In genomic region chr7:150321788-150322113, GRCh38 we compare ENCODE assay signal across 10 cellular contexts. TPM values are rescaled to one million over a fixed set of nuclear protein-coding genes. Genes with fewer than 3 reads are reported as not detected.
DNase-seq lines count a peak whose midpoint lies in the region; ATAC-seq and TF ChIP-seq lines count a peak whose summit lies in the region.
"Had no signal": no experiment of that assay in that cellular context is flagged by ENCODE, and none has a peak within 500 bp of the region (broad histone marks: within the 10 kb centered on the region; RNA-seq: fewer than 3 reads in every experiment).

No MANE protein-coding gene starts in this region.

- BruUV-seq in PC-3 (replicated peaks; lab: Mats Ljungman, UMichigan), result no TSS peak

- H3K79me2 ChIP-seq in PC-3 (ENCODE audit: low read length), result peaks cover 7% of the 10 kb centered on the region

- no peaks in the 10 kb centered on the region for H4K20me1 ChIP-seq in PC-3 (ENCODE audit: low read length)

- no peak overlapping the region for H3K4me3 ChIP-seq in PC-3 (ENCODE audit: low read length)
- peak overlapping the region; percentile 82 for H3K4me3 ChIP-seq in effector memory CD4-positive, alpha-beta T cell (ENCODE audit: insufficient read depth, low read depth, low read length, poor library complexity, severe bottlenecking)
- H3K4me3 ChIP-seq in skin epidermis, result no peak overlapping the region

- no peaks in the 10 kb centered on the region for H3K27me3 ChIP-seq in PC-3 (ENCODE audit: low read length)
- no peaks in the 10 kb centered on the region for H3K27me3 ChIP-seq in effector memory CD4-positive, alpha-beta T cell (replicated peaks; ENCODE audit: control insufficient read depth, insufficient read depth, low read length, poor library complexity, severe bottlenecking)
- H3K27me3 ChIP-seq: Peyer's patch had no signal

- H3K4me1 Mint-ChIP-seq in activated CD4-positive, alpha-beta T cell treated with anti-CD3 and anti-CD28 coated beads for 36 hours, result peaks cover 48% of the 10 kb centered on the region

- CTCF ChIA-PET in activated CD4-positive, alpha-beta T cell treated with anti-CD3 and anti-CD28 coated beads for 36 hours (lab: Charles Lee), result interaction anchor here (0.5 to 1.4 kb wide), 2 partner anchors 97 to 956 kb away, joined by 3 to 4 read pairs; no protein-coding TSS in a partner anchor
- CTCF ChIA-PET in PC-3 (lab: Charles Lee), result no interaction called here

- intact Hi-C loops in activated CD4-positive, alpha-beta T cell treated with anti-CD3 and anti-CD28 coated beads for 36 hours (cut with DNase I, micrococcal nuclease), result loop anchor here (1.0 to 5.0 kb wide), 14 partner anchors 34 to 1311 kb away; partner anchors contain the start of genes ATP6V0E2 (in 1 of the 2), GIMAP5 (in 1 of the 2), NUB1 (in 1 of the 2) and REPIN1 (in 1 of the 2)
- intact Hi-C loops in PC-3 (cut with micrococcal nuclease), result loop anchor here (5.0 kb wide), 1 partner anchor 56 kb away; the partner anchor contains the start of gene ZNF775

- H3K9me2 ChIP-seq in PC-3 (replicated peaks; ENCODE audit: low read length), result no peaks in the 10 kb centered on the region

- H3K27me3 Mint-ChIP-seq in activated CD4-positive, alpha-beta T cell treated with anti-CD3 and anti-CD28 coated beads for 36 hours, result no peaks in the 10 kb centered on the region

- H3K9ac ChIP-seq in PC-3 (ENCODE audit: low read length), result no peak overlapping the region

- H3K9me3 ChIP-seq in PC-3 (ENCODE audit: low read length), result no peaks in the 10 kb centered on the region
- no peaks in the 10 kb centered on the region for H3K9me3 ChIP-seq in effector memory CD4-positive, alpha-beta T cell (ENCODE audit: control insufficient read depth, low read length)
- H3K9me3 ChIP-seq: Peyer's patch had no signal

- peak overlapping the region; percentile 90 for H3K4me2 ChIP-seq in PC-3 (ENCODE audit: low read length)

- peaks cover 17% of the 10 kb centered on the region for H3K4me1 ChIP-seq in PC-3 (ENCODE audit: insufficient read depth, low read length)
- peaks cover 16% of the 10 kb centered on the region for H3K4me1 ChIP-seq in effector memory CD4-positive, alpha-beta T cell (ENCODE audit: control insufficient read depth, insufficient read depth, low read length, poor library complexity, severe bottlenecking)

- H3K4me3 Mint-ChIP-seq in activated CD4-positive, alpha-beta T cell treated with anti-CD3 and anti-CD28 coated beads for 36 hours, result peak overlapping the region; percentile 91

- H3K9me3 Mint-ChIP-seq in activated CD4-positive, alpha-beta T cell treated with anti-CD3 and anti-CD28 coated beads for 36 hours (ENCODE audit: low read depth), result no peaks in the 10 kb centered on the region

- H3F3A ChIP-seq in PC-3 (ENCODE audit: low read length, unreplicated experiment), result no peaks in the 10 kb centered on the region

- peak overlapping the region; percentile 97 for H3K27ac Mint-ChIP-seq in activated CD4-positive, alpha-beta T cell treated with anti-CD3 and anti-CD28 coated beads for 36 hours

- peaks cover 36% of the 10 kb centered on the region for H3K36me3 Mint-ChIP-seq in activated CD4-positive, alpha-beta T cell treated with anti-CD3 and anti-CD28 coated beads for 36 hours (ENCODE audit: low read depth)

- no peak for DNase-seq in activated CD4-positive, alpha-beta T cell treated with anti-CD3 and anti-CD28 coated beads for 36 hours
- DNase-seq in activated CD4-positive, alpha-beta T cell treated with anti-CD3 and anti-CD28 coated beads for 48 hours, result no peak
- DNase-seq in PC-3 (no peak), AG08395 (ENCODE audit: low spot score) (no peak), NCI-H128 (lab: John Stamatoyannopoulos, UW; ENCODE audit: unreplicated experiment) (no peak)
- no peak for DNase-seq in effector memory CD4-positive, alpha-beta T cell
- DNase-seq: Peyer's patch had no signal

- H3K27ac ChIP-seq in PC-3 (ENCODE audit: low read length), result no peak overlapping the region
- no peak overlapping the region for H3K27ac ChIP-seq in effector memory CD4-positive, alpha-beta T cell (ENCODE audit: insufficient read depth, low read length, poor library complexity, severe bottlenecking)
- H3K27ac ChIP-seq in skin epidermis, result peak overlapping the region in 13 of 21 experiments; percentile 4 to 99 (median 44)

- ATAC-seq in activated CD4-positive, alpha-beta T cell treated with anti-CD3 and anti-CD28 coated beads for 36 hours, result no peak
- no peak for ATAC-seq in PC-3
- no peak for ATAC-seq in HG02970 (IDR thresholded peaks at IDR 0.05; ENCODE audit: low FRiP score, unreplicated experiment)

- no peak for TF ChIP-seq CTCF in PC-3 (conservative IDR thresholded peaks at IDR 0.05; ENCODE audit: low read depth, low read length)

- H3K36me3 ChIP-seq in PC-3 (ENCODE audit: low read depth, low read length), result no peaks in the 10 kb centered on the region
- peaks cover 5% of the 10 kb centered on the region for H3K36me3 ChIP-seq in effector memory CD4-positive, alpha-beta T cell (ENCODE audit: control insufficient read depth, insufficient read depth, low read length)
- H3K36me3 ChIP-seq: Peyer's patch had no signal

- POLR2A ChIA-PET in activated CD4-positive, alpha-beta T cell treated with anti-CD3 and anti-CD28 coated beads for 36 hours (lab: Charles Lee), result no interaction called here
- POLR2A ChIA-PET in PC-3 (lab: Charles Lee; ENCODE audit: unreplicated experiment), result no interaction called here

- no peak overlapping the region for H2AFZ ChIP-seq in PC-3 (ENCODE audit: low read length)

RNA-seq across cellular contexts. Expression of gene LRRC61, which starts 1.4 kb away (rescaled TPM):
- total RNA-seq in activated CD4-positive, alpha-beta T cell treated with anti-CD3 and anti-CD28 coated beads for 36 hours, result 10 to 100 TPM; 13.0 to 17.4 TPM
- total RNA-seq in PC-3 (2014; rRNA removed), result 15.1 and 16.4 TPM in 2 replicates

RNA-seq across cellular contexts. Expression of gene ACTR3C, which starts 1.6 kb away (rescaled TPM):
- 1 to 10 TPM; 3.2 to 4.7 TPM for total RNA-seq in activated CD4-positive, alpha-beta T cell treated with anti-CD3 and anti-CD28 coated beads for 36 hours
- 7.8 and 10.8 TPM in 2 replicates for total RNA-seq in PC-3 (2014; rRNA removed)

RNA-seq across cellular contexts. Expression of gene RARRES2, which starts 19.7 kb away (rescaled TPM):
- not detected for total RNA-seq in activated CD4-positive, alpha-beta T cell treated with anti-CD3 and anti-CD28 coated beads for 36 hours
- total RNA-seq in PC-3 (2014; rRNA removed), result 1.6 TPM in 1 of 2 replicates, not detected in the other
- total RNA-seq: mononuclear cell had no signal

RNA-seq across cellular contexts. Expression of gene REPIN1, which starts 46.9 kb away (rescaled TPM):
- 10 to 100 TPM; 48.2 to 55.6 TPM for total RNA-seq in activated CD4-positive, alpha-beta T cell treated with anti-CD3 and anti-CD28 coated beads for 36 hours
- total RNA-seq in PC-3 (2014; rRNA removed), result 124 and 153 TPM in 2 replicates

RNA-seq across cellular contexts. Expression of gene ZNF775, which starts 57.4 kb away (rescaled TPM):
- 1 to 10 TPM; 3.9 to 5.1 TPM for total RNA-seq in activated CD4-positive, alpha-beta T cell treated with anti-CD3 and anti-CD28 coated beads for 36 hours
- 3.7 and 4.7 TPM in 2 replicates for total RNA-seq in PC-3 (2014; rRNA removed)

Comparison
In these comparisons a context has a peak if more than half of its experiments do, and no peak if none do; other contexts are left out.
1. H3K27ac ChIP-seq: peak in skin epidermis (13 of 21); none in PC-3 (single experiment) and effector memory CD4-positive, alpha-beta T cell (single experiment).